22 cellular contexts compared by ENCODE assay signal in the genomic region with DNA sequence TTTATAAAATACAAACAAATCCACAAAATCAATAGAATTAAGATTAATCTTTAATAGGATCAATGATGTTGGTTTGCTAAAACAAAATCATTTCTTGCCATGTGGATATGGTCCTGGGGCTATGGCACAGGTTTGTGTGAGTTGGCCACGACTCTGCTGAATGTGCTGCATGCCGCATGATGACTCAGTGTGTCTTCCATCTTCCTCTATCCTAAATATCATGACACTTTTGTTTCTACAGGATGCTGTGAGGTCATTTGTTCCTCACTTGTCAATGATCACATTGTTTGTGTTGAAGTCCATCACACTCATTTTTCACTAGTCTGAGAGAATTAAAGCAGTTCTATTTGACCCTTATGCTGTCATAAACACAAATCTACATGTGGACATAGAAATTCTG.
DNase-seq lines count a peak whose midpoint lies in the region; ATAC-seq and TF ChIP-seq lines count a peak whose summit lies in the region.
"Had no signal": no experiment of that assay in that cellular context is flagged by ENCODE, and none has a peak within 500 bp of the region (broad histone marks: within the 10 kb centered on the region; RNA-seq: fewer than 3 reads in every experiment).

No MANE protein-coding gene starts in this region.

- CTCF ChIA-PET in activated CD4-positive, alpha-beta T cell treated with anti-CD3 and anti-CD28 coated beads for 36 hours (lab: Charles Lee) = interaction anchor here (0.7 to 3.1 kb wide), 7 partner anchors 8 to 718 kb away, joined by 3 to 26 read pairs (median 4); no protein-coding TSS in a partner anchor

- H3K4me1 Mint-ChIP-seq in activated CD4-positive, alpha-beta T cell treated with anti-CD3 and anti-CD28 coated beads for 36 hours = no peaks in the 10 kb centered on the region

- peaks cover 13% of the 10 kb centered on the region for H3K4me1 ChIP-seq in foreskin keratinocyte
- H3K4me1 ChIP-seq: heart right ventricle, transverse colon had no signal

- H3K27me3 ChIP-seq in foreskin keratinocyte = peaks cover 1% of the 10 kb centered on the region
- H3K27me3 ChIP-seq: heart right ventricle, SJSA1, transverse colon had no signal

- H3K4me3 Mint-ChIP-seq in activated CD4-positive, alpha-beta T cell treated with anti-CD3 and anti-CD28 coated beads for 36 hours = no peak overlapping the region
- H3K4me3 Mint-ChIP-seq: CD4-positive, alpha-beta T cell; dendritic cell treated with granulocyte-macrophage colony-stimulating factor and Interleukin-4, amounts not matched to agents 40 ng/mL and 50 ng/mL, for 4 days; stimulated activated naive B cell treated with anti-CD40 and anti-IgM and Interleukin-4, amounts not matched to agents 10 μg/mL and 1 μg/mL and 100 μg/mL, for 72 hours had no signal

- H3K36me3 Mint-ChIP-seq in activated CD4-positive, alpha-beta T cell treated with anti-CD3 and anti-CD28 coated beads for 36 hours (ENCODE audit: low read depth) = no peaks in the 10 kb centered on the region
- H3K36me3 Mint-ChIP-seq: stimulated activated naive B cell treated with anti-CD40 and anti-IgM and Interleukin-4, amounts not matched to agents 10 μg/mL and 1 μg/mL and 100 μg/mL, for 72 hours had no signal

- POLR2A ChIA-PET in activated CD4-positive, alpha-beta T cell treated with anti-CD3 and anti-CD28 coated beads for 36 hours (lab: Charles Lee) = no interaction called here

- intact Hi-C loops in activated CD4-positive, alpha-beta T cell treated with anti-CD3 and anti-CD28 coated beads for 36 hours (cut with DNase I, micrococcal nuclease) = no loop called here

- H3K27me3 Mint-ChIP-seq in activated CD4-positive, alpha-beta T cell treated with anti-CD3 and anti-CD28 coated beads for 36 hours = no peaks in the 10 kb centered on the region
- H3K27me3 Mint-ChIP-seq: CD4-positive, alpha-beta T cell had no signal

- DNase-seq in A172 (ENCODE audit: low spot score) = peak; percentile 64
- DNase-seq in HS-5 (ENCODE audit: low read depth) = peak; percentile 53
- peak; percentile 29 for DNase-seq in amniotic epithelial cell (ENCODE audit: low read depth)
- DNase-seq in foreskin keratinocyte = peak; percentile 37 to 67
- no peak for DNase-seq in effector CD8-positive, alpha-beta T cell (lab: John Stamatoyannopoulos, UW)
- DNase-seq in activated CD4-positive, alpha-beta T cell treated with anti-CD3 and anti-CD28 coated beads for 36 hours = no peak
- DNase-seq: activated CD4-positive, alpha-beta T cell treated with anti-CD3 and anti-CD28 coated beads for 1 hour; activated CD8-positive, alpha-beta memory T cell treated with anti-CD3 and anti-CD28 coated beads, Interleukin-2, amount 50 U/mL, for 4 hours; activated naive CD4-positive, alpha-beta T cell; CD4-positive, alpha-beta T cell; DMS79; heart right ventricle; mesendoderm; NCI-H1092; NCI-H526; stimulated activated naive B cell treated with anti-CD40 and anti-IgM and Interleukin-4, amounts not matched to agents 10 μg/mL and 1 μg/mL and 100 μg/mL, for 72 hours; T-helper 9 cell; transverse colon had no signal

- H3K27ac Mint-ChIP-seq in activated CD4-positive, alpha-beta T cell treated with anti-CD3 and anti-CD28 coated beads for 36 hours = no peak overlapping the region
- H3K27ac Mint-ChIP-seq: CD4-positive, alpha-beta T cell; dendritic cell treated with granulocyte-macrophage colony-stimulating factor and Interleukin-4, amounts not matched to agents 40 ng/mL and 50 ng/mL, for 4 days; stimulated activated naive B cell treated with anti-CD40 and anti-IgM and Interleukin-4, amounts not matched to agents 10 μg/mL and 1 μg/mL and 100 μg/mL, for 72 hours had no signal

- no peak for TF ChIP-seq CTCF in foreskin keratinocyte (conservative IDR thresholded peaks at IDR 0.05)

- no peak overlapping the region for H3K27ac ChIP-seq in foreskin keratinocyte
- H3K27ac ChIP-seq: heart right ventricle, SJSA1, transverse colon had no signal

- H3K9me3 Mint-ChIP-seq in activated CD4-positive, alpha-beta T cell treated with anti-CD3 and anti-CD28 coated beads for 36 hours (ENCODE audit: low read depth) = no peaks in the 10 kb centered on the region
- H3K9me3 Mint-ChIP-seq: CD4-positive, alpha-beta T cell; dendritic cell treated with granulocyte-macrophage colony-stimulating factor and Interleukin-4, amounts not matched to agents 40 ng/mL and 50 ng/mL, for 4 days; stimulated activated naive B cell treated with anti-CD40 and anti-IgM and Interleukin-4, amounts not matched to agents 10 μg/mL and 1 μg/mL and 100 μg/mL, for 72 hours had no signal

- ATAC-seq in foreskin keratinocyte (peak; percentile 58), HG02884 (IDR thresholded peaks at IDR 0.05; ENCODE audit: unreplicated experiment) (no peak), HG03565 (IDR thresholded peaks at IDR 0.05; ENCODE audit: unreplicated experiment) (no peak)
- ATAC-seq in activated CD4-positive, alpha-beta T cell treated with anti-CD3 and anti-CD28 coated beads for 36 hours = no peak
- ATAC-seq: heart right ventricle; stimulated activated naive B cell treated with anti-CD40 and anti-IgM and Interleukin-4, amounts not matched to agents 10 μg/mL and 1 μg/mL and 100 μg/mL, for 72 hours had no signal

Comparison
In these comparisons a context has a peak if more than half of its experiments do, and no peak if none do; other contexts are left out.
1. DNase-seq: peak in A172 (single experiment), HS-5 (single experiment), amniotic epithelial cell (single experiment) and foreskin keratinocyte (2 of 2); none in effector CD8-positive, alpha-beta T cell (single experiment) and activated CD4-positive, alpha-beta T cell treated with anti-CD3 and anti-CD28 coated beads for 36 hours (single experiment).